8 cellular contexts compared by ENCODE assay signal in the genomic region with DNA sequence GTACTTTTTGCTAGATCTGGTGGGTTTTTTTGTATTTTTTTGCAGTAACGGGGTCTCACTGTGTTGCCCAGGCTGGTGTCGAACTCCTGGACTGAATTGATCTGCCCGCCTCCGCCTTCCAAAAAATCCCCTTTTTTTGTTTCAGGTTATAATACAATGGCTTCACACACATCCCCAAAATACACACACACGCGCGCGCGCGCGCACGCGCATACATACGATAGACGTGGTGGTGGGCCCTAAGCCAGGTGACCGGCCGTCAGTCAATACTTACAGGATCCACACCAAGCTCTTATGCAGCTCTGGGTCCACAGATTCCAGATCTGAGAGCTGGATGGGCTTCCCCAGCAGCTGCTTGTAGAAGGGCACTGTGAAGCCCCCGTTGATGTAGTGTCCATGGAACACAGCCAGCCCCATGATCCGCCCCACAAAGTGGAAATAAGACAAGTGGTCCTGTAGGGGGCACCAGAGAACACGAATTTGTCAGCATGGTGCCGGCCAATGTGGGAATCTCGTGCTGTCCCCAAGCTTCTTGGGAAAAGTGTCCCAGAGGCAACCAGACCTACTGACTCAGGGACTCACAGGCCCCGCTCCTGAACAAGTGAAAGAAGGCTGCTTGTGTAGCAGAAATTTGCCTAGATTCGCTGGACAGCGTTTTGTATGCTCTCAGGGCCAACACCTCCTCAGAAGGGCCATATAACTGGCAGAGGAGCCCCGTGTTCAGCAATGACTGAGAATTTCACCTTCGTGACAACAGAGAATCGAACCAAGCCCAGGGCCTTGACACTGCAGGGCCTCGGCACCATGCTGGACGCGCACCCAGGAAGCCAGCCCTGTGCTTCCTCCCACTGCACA.
DNase-seq lines count a peak whose midpoint lies in the region; ATAC-seq, FAIRE-seq and TF ChIP-seq lines count a peak whose summit lies in the region.

No MANE protein-coding gene starts in this region.

- no CpG with 5 or more reads among the region's 31 CpGs for WGBS in neuronal stem cell (ENCODE audit: extremely low coverage in 2 of 2, insufficient read length in 2 of 2, insufficient replicate concordance in 1 of 2), 2 donors

- H3K27me3 ChIP-seq in foreskin keratinocyte = no peaks in the 10 kb centered on the region
- no peaks in the 10 kb centered on the region for H3K27me3 ChIP-seq in neuronal stem cell (ENCODE audit: control insufficient read depth in 3 of 3, insufficient read depth in 3 of 3, low read depth in 1 of 3, low read length in 3 of 3)

- H3K14ac ChIP-seq in neuronal stem cell (ENCODE audit: low read length) = no peak overlapping the region

- H3K9me3 ChIP-seq in neuronal stem cell (replicated peaks in 1 of 2; ENCODE audit: control insufficient read depth in 2 of 2, insufficient read depth in 1 of 2, low read depth in 1 of 2, low read length in 2 of 2) = no peaks in the 10 kb centered on the region

- no peak overlapping the region for H3K27ac ChIP-seq in foreskin keratinocyte
- peak overlapping the region; percentile 7 for H3K27ac ChIP-seq in neuronal stem cell (replicated peaks; ENCODE audit: low read length)
- H3K27ac ChIP-seq in substantia nigra (ENCODE audit: low read depth, low read length, poor library complexity, severe bottlenecking) = peak overlapping the region; percentile 72

- no peak overlapping the region for H2AFZ ChIP-seq in neuronal stem cell (ENCODE audit: low read length)

- H3K36me3 ChIP-seq in neuronal stem cell (replicated peaks in 1 of 2; ENCODE audit: control insufficient read depth in 2 of 2, insufficient read depth in 2 of 2, low read length in 2 of 2) = peaks cover 57 to 92% of the 10 kb centered on the region in 2 donors

- H3K9ac ChIP-seq in neuronal stem cell (ENCODE audit: low read depth, low read length, poor library complexity) = peak overlapping the region; percentile 17

- no peak overlapping the region for H3K4me2 ChIP-seq in neuronal stem cell (ENCODE audit: insufficient read depth, low read length, poor library complexity, severe bottlenecking)

- DNase-seq in D721Med (ENCODE audit: insufficient read length, low spot score) (peak; percentile 90), KBM-7 (peak; percentile 70), RCC 7860 (ENCODE audit: low spot score) (peak; percentile 71), foreskin keratinocyte (peak; percentile 29 to 55), neuronal stem cell (ENCODE audit: low spot score) (peak; percentile 78), substantia nigra (lab: John Stamatoyannopoulos, UW) (peak in 48 of 49 donors; percentile 10 to 90 (median 69))
- DNase-seq in activated effector memory CD4-positive, alpha-beta T cell treated with anti-CD3 and anti-CD28 coated beads, Interleukin-2, amount 50 U/mL, for 16 hours = peak; percentile 82

- ATAC-seq in foreskin keratinocyte (peak; percentile 69), HG03108 (IDR thresholded peaks at IDR 0.05; ENCODE audit: unreplicated experiment) (no peak)

- no peak overlapping the region for H2BK12ac ChIP-seq in neuronal stem cell (ENCODE audit: low read length)

- H2BK15ac ChIP-seq in neuronal stem cell (ENCODE audit: low read length) = no peak overlapping the region

- H3K4ac ChIP-seq in neuronal stem cell (ENCODE audit: low read length) = no peak overlapping the region

- FAIRE-seq in D721Med (lab: Jason Lieb, UNC) (no peak), RCC 7860 (lab: Jason Lieb, UNC) (peak; percentile 70)

- H4K8ac ChIP-seq in neuronal stem cell (ENCODE audit: low read depth, low read length) = no peak overlapping the region

- peak overlapping the region; percentile 11 for H3K23ac ChIP-seq in neuronal stem cell (ENCODE audit: low read depth, low read length, poor library complexity)

- no peak overlapping the region for H2AK5ac ChIP-seq in neuronal stem cell (ENCODE audit: low read depth, low read length)

- H3K4me1 ChIP-seq in foreskin keratinocyte (no peaks in the 10 kb centered on the region), neuronal stem cell (ENCODE audit: control insufficient read depth in 2 of 2, insufficient read depth in 1 of 2, low read depth in 1 of 2, low read length in 2 of 2) (no peaks in the 10 kb centered on the region)

- peaks cover 4% of the 10 kb centered on the region for H3K79me1 ChIP-seq in neuronal stem cell (ENCODE audit: low read depth, low read length)

- TF ChIP-seq CTCF in D721Med (IDR thresholded peaks at IDR 0.05; ENCODE audit: insufficient read depth, missing control alignments) (peak; percentile 85), foreskin keratinocyte (conservative IDR thresholded peaks at IDR 0.05) (peak; percentile 80)

- H2BK5ac ChIP-seq in neuronal stem cell (ENCODE audit: low read length) = no peak overlapping the region

- in situ Hi-C loops in KBM-7 (cut with MboI; ENCODE audit: low pct_unique_long_range_greater_than_20kb, low sequenced_read_pairs) = loop anchor here (25.0 kb wide), 1 partner anchor 272 kb away; no protein-coding TSS in a partner anchor

- H4K91ac ChIP-seq in neuronal stem cell (ENCODE audit: low read depth, low read length, poor library complexity) = no peak overlapping the region

- H3K18ac ChIP-seq in neuronal stem cell (ENCODE audit: low read length) = no peak overlapping the region

- no peak overlapping the region for H3K4me3 ChIP-seq in neuronal stem cell (ENCODE audit: low read length in 2 of 2)

- H2BK120ac ChIP-seq in neuronal stem cell (ENCODE audit: low read depth, low read length) = no peak overlapping the region
